20 cellular contexts compared by ENCODE assay signal in the genomic region with DNA sequence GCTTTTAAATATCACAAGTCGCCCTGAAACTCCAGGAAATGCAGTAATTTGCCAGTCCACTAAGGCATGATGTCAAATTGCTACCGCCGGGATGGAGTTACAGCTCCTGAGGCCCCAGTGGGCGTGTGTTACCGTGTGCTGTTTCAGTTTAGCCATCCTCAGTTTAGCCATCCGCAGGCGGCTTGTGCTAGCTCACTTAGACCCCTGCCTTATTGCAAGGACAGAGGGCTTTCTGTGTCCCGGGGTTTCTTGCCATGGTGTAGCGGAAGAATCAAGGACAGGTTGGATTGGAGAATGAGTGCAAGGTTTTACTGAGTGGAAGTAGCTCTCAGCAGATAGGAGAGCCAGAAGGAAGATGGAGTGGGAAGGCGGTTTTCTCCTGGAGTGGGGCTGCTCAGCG.
"Had no signal": no experiment of that assay in that cellular context is flagged by ENCODE, and none has a peak within 500 bp of the region (broad histone marks: within the 10 kb centered on the region; RNA-seq: fewer than 3 reads in every experiment).

No MANE protein-coding gene starts in this region.

- H3K27ac ChIP-seq: adrenal gland, dorsolateral prefrontal cortex, gastroesophageal sphincter, spleen, thoracic aorta, vagina, VCaP had no signal

- H3K4me1 ChIP-seq: adrenal gland, gastroesophageal sphincter, spleen, vagina had no signal

- FAIRE-seq: astrocyte, islet of Langerhans had no signal

- DNase-seq: activated CD4-positive, alpha-beta T cell treated with anti-CD3 and anti-CD28 coated beads for 1 hour; activated CD4-positive, alpha-beta T cell treated with anti-CD3 and anti-CD28 coated beads, Interleukin-2, amount 50 U/mL, for 1 hour; activated CD8-positive, alpha-beta memory T cell treated with anti-CD3 and anti-CD28 coated beads for 24 hours; activated CD8-positive, alpha-beta memory T cell treated with anti-CD3 and anti-CD28 coated beads, Interleukin-2, amount 50 U/mL, for 4 hours; activated T-cell treated with anti-CD3 and anti-CD28 coated beads, Interleukin-2, amount 50 U/mL, for 24 hours; adrenal gland; central memory CD4-positive, alpha-beta T cell; dorsolateral prefrontal cortex; left cardiac atrium; mucosa of descending colon; spleen; stimulated activated CD4-positive, alpha-beta T cell treated with anti-CD3 and anti-CD28 coated beads, Interleukin-4, amount 100 ng/mL, for 1 hour; stimulated activated naive CD4-positive, alpha-beta T cell had no signal

- H3K36me3 ChIP-seq: adrenal gland, gastroesophageal sphincter, spleen, thoracic aorta, vagina had no signal

- H3K27me3 ChIP-seq: adrenal gland, dorsolateral prefrontal cortex, gastroesophageal sphincter, spleen, vagina had no signal

- H3K4me3 ChIP-seq: adrenal gland, dorsolateral prefrontal cortex, gastroesophageal sphincter, mucosa of descending colon, spleen, thoracic aorta, vagina had no signal

- ATAC-seq: activated T-helper 17 cell treated with anti-CD3 and anti-CD28 coated beads, Interleukin-2, amount 50 U/mL, for 72 hours; gastroesophageal sphincter; left cardiac atrium; mucosa of descending colon had no signal

- H3K9me3 ChIP-seq: adrenal gland, gastroesophageal sphincter, mucosa of descending colon, spleen, thoracic aorta, vagina had no signal
